18 cellular contexts compared by ENCODE assay signal in the genomic region with DNA sequence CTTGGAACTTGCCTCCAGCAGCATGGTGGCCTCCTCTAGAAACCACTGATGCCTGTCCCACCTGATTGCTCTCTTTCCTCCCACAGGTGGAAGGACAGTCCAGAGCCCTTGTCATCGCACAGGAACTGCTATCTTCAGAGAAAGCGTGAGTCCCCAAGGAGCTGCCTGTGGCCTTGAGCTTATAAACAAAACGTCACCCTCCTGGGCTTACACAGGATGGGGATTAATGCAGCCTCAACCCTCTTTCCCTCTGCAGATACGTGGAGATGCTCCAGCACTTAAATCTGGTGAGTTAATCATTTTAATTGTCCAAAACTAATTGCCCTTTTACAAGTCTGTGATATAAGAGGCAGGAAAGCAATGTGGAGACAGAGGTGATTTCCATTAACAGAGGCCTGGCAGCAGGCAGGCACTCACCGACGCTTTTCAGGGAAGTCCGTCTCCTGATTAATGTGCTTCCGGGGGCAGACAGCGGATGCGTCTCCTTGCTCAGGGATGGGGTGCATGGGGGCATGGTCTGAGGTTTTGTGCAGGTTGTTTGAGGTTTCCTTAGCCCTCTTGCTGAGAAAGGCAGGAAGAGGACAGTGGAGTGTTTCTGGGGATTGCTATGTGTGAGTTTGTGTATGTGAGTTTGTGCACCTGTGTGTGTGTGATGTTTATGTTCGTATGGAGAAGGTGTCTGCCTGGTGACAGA.
DNase-seq lines count a peak whose midpoint lies in the region; ATAC-seq lines count a peak whose summit lies in the region.
"Had no signal": no experiment of that assay in that cellular context is flagged by ENCODE, and none has a peak within 500 bp of the region (broad histone marks: within the 10 kb centered on the region; RNA-seq: fewer than 3 reads in every experiment).

No MANE protein-coding gene starts in this region.

- no peak for DNase-seq in T-helper 2 cell treated with Interferon-gamma antibody and Interleukin-4, amounts not matched to agents 5 μg/mL and 100 μg/mL, for 36 hours (ENCODE audit: low spot score)
- DNase-seq in T-helper 2 cell: no peak
- no peak for DNase-seq in activated naive CD8-positive, alpha-beta T cell treated with anti-CD3 and anti-CD28 coated beads for 36 hours
- no peak for DNase-seq in NCI-H128 (lab: John Stamatoyannopoulos, UW; ENCODE audit: unreplicated experiment)
- DNase-seq in NCI-H2171 (lab: John Stamatoyannopoulos, UW): no peak
- DNase-seq: DMS 273 treated with DMSO at 0.1 percent for 48 hours; heart right ventricle; NCI-H2029; NCI-H524; SHP77; stimulated activated CD4-positive, alpha-beta T cell treated with anti-CD3 and anti-CD28 coated beads, Interleukin-4, amount 100 ng/mL, for 24 hours; uterus had no signal

- H3K9ac ChIP-seq in BLaER1: peak overlapping the region; percentile 43; the same call in 1 of the 2 replicates

- peak overlapping the region; percentile 1 for H3K27ac Mint-ChIP-seq in T-helper 2 cell treated with Interferon-gamma antibody and Interleukin-4, amounts not matched to agents 5 μg/mL and 100 μg/mL, for 36 hours
- peak overlapping the region; percentile 7 for H3K27ac Mint-ChIP-seq in activated naive CD8-positive, alpha-beta T cell treated with anti-CD3 and anti-CD28 coated beads for 36 hours
- H3K27ac Mint-ChIP-seq: dendritic cell treated with granulocyte-macrophage colony-stimulating factor and Interleukin-4, amounts not matched to agents 40 ng/mL and 50 ng/mL, for 4 days had no signal

- H4K20me1 ChIP-seq in BLaER1: no peaks in the 10 kb centered on the region

- ATAC-seq in HG03457 (IDR thresholded peaks at IDR 0.05; ENCODE audit: unreplicated experiment): no peak
- ATAC-seq: heart right ventricle had no signal

- peak overlapping the region; percentile 48; the same call in 1 of the 2 replicates for H3K27ac ChIP-seq in BLaER1
- peak overlapping the region; percentile 88 for H3K27ac ChIP-seq in KOPT-K1 (ENCODE audit: low read depth, low read length, poor library complexity, severe bottlenecking)
- H3K27ac ChIP-seq: heart right ventricle, HL-60, uterus had no signal

- H3K27me3 ChIP-seq in BLaER1: no peaks in the 10 kb centered on the region
- H3K27me3 ChIP-seq: heart right ventricle, uterus had no signal

- peaks cover 48% of the 10 kb centered on the region for H3K4me1 Mint-ChIP-seq in T-helper 2 cell treated with Interferon-gamma antibody and Interleukin-4, amounts not matched to agents 5 μg/mL and 100 μg/mL, for 36 hours (ENCODE audit: low read depth)
- H3K4me1 Mint-ChIP-seq in activated naive CD8-positive, alpha-beta T cell treated with anti-CD3 and anti-CD28 coated beads for 36 hours: peaks cover 52% of the 10 kb centered on the region

- H3K4me1 ChIP-seq in BLaER1: peaks cover 72% of the 10 kb centered on the region
- H3K4me1 ChIP-seq: uterus had no signal

- no peaks in the 10 kb centered on the region for H3K9me3 Mint-ChIP-seq in T-helper 2 cell treated with Interferon-gamma antibody and Interleukin-4, amounts not matched to agents 5 μg/mL and 100 μg/mL, for 36 hours
- H3K9me3 Mint-ChIP-seq in activated naive CD8-positive, alpha-beta T cell treated with anti-CD3 and anti-CD28 coated beads for 36 hours: no peaks in the 10 kb centered on the region
- H3K9me3 Mint-ChIP-seq: dendritic cell treated with granulocyte-macrophage colony-stimulating factor and Interleukin-4, amounts not matched to agents 40 ng/mL and 50 ng/mL, for 4 days had no signal

- H3K27me3 Mint-ChIP-seq in T-helper 2 cell treated with Interferon-gamma antibody and Interleukin-4, amounts not matched to agents 5 μg/mL and 100 μg/mL, for 36 hours (ENCODE audit: low read depth): peaks cover 3% of the 10 kb centered on the region
- H3K27me3 Mint-ChIP-seq in activated naive CD8-positive, alpha-beta T cell treated with anti-CD3 and anti-CD28 coated beads for 36 hours: no peaks in the 10 kb centered on the region

- no peaks in the 10 kb centered on the region for H3K9me3 ChIP-seq in BLaER1
- H3K9me3 ChIP-seq in KOPT-K1 (ENCODE audit: insufficient read depth, low read length, poor library complexity, severe bottlenecking): no peaks in the 10 kb centered on the region
- H3K9me3 ChIP-seq: heart right ventricle, uterus had no signal

- peak overlapping the region; percentile 78 for H3K4me2 ChIP-seq in BLaER1
- H3K4me2 ChIP-seq: smooth muscle cell had no signal

- no peak overlapping the region for H3K4me3 ChIP-seq in BLaER1
- H3K4me3 ChIP-seq: heart right ventricle, smooth muscle cell, uterus had no signal

- peak overlapping the region; percentile 19 for H3K4me3 Mint-ChIP-seq in T-helper 2 cell treated with Interferon-gamma antibody and Interleukin-4, amounts not matched to agents 5 μg/mL and 100 μg/mL, for 36 hours
- peak overlapping the region; percentile 41 for H3K4me3 Mint-ChIP-seq in activated naive CD8-positive, alpha-beta T cell treated with anti-CD3 and anti-CD28 coated beads for 36 hours
- H3K4me3 Mint-ChIP-seq: dendritic cell treated with granulocyte-macrophage colony-stimulating factor and Interleukin-4, amounts not matched to agents 40 ng/mL and 50 ng/mL, for 4 days had no signal

- no peaks in the 10 kb centered on the region for H3K36me3 ChIP-seq in BLaER1
- no peaks in the 10 kb centered on the region for H3K36me3 ChIP-seq in KOPT-K1 (ENCODE audit: insufficient read depth, low read length)
- H3K36me3 ChIP-seq: uterus had no signal

- no peaks in the 10 kb centered on the region for H3K36me3 Mint-ChIP-seq in T-helper 2 cell treated with Interferon-gamma antibody and Interleukin-4, amounts not matched to agents 5 μg/mL and 100 μg/mL, for 36 hours (ENCODE audit: low read depth)
- H3K36me3 Mint-ChIP-seq in activated naive CD8-positive, alpha-beta T cell treated with anti-CD3 and anti-CD28 coated beads for 36 hours: no peaks in the 10 kb centered on the region
